In genomic region chr14:36495666-36496065, GRCh38 we compare ENCODE assay signal across 21 cellular contexts.
"Had no signal": no experiment of that assay in that cellular context is flagged by ENCODE, and none has a peak within 500 bp of the region (broad histone marks: within the 10 kb centered on the region; RNA-seq: fewer than 3 reads in every experiment).

No MANE protein-coding gene starts in this region.

- H3K4me1 ChIP-seq: gastroesophageal sphincter, right lobe of liver, transverse colon had no signal

- H3K36me3 ChIP-seq: gastroesophageal sphincter, neutrophil, right lobe of liver, transverse colon had no signal

- ATAC-seq: activated CD8-positive, alpha-beta T cell treated with anti-CD3 and anti-CD28 coated beads for 36 hours; activated naive CD8-positive, alpha-beta T cell treated with anti-CD3 and anti-CD28 coated beads, Interleukin-2, amount 50 U/mL, for 24 hours; activated T-cell treated with anti-CD3 and anti-CD28 coated beads, Interleukin-2, amount 50 U/mL, for 4 hours; activated T-helper 17 cell treated with anti-CD3 and anti-CD28 coated beads, Interleukin-2, amount 50 U/mL, for 72 hours; gastroesophageal sphincter; left cardiac atrium; right lobe of liver had no signal

- H3K79me2 ChIP-seq: hepatocyte had no signal

- DNase-seq: activated B cell treated with CpG ODN at 0.5 μM for 24 hours; activated CD4-positive, alpha-beta T cell treated with anti-CD3 and anti-CD28 coated beads, Interleukin-2, amount 50 U/mL, for 1 hour; activated CD8-positive, alpha-beta T cell treated with anti-CD3 and anti-CD28 coated beads for 36 hours; activated gamma-delta T cell treated with Interleukin-2 at 50 U/mL for 16 hours; activated naive CD8-positive, alpha-beta T cell treated with anti-CD3 and anti-CD28 coated beads, Interleukin-2, amount 50 U/mL, for 24 hours; activated T-cell treated with anti-CD3 and anti-CD28 coated beads, Interleukin-2, amount 50 U/mL, for 4 hours; amygdala; caudate nucleus; cortex of kidney; left cardiac atrium; mammary epithelial cell; naive B cell; nephron progenitor cell; right lobe of liver; stimulated activated CD4-positive, alpha-beta T cell treated with anti-CD3 and anti-CD28 coated beads, Interleukin-2, amount 100 ng/mL, for 48 hours; stimulated activated naive CD4-positive, alpha-beta T cell treated with Interleukin-2 at 50 U/mL for 16 hours; transverse colon had no signal

- H3K4me2 ChIP-seq: hepatocyte had no signal

- H3K9me3 ChIP-seq: gastroesophageal sphincter, neutrophil, right lobe of liver, transverse colon had no signal

- H3K4me3 ChIP-seq: gastroesophageal sphincter, hepatocyte, right lobe of liver, transverse colon had no signal

- H2AFZ ChIP-seq: hepatocyte had no signal

- H3K27ac ChIP-seq: gastroesophageal sphincter, hepatocyte, neutrophil, right lobe of liver, transverse colon had no signal
